21 cellular contexts compared by ENCODE assay signal in genomic region chr10:28798964-28799363, GRCh38.
"Had no signal": no experiment of that assay in that cellular context is flagged by ENCODE, and none has a peak within 500 bp of the region (broad histone marks: within the 10 kb centered on the region; RNA-seq: fewer than 3 reads in every experiment).

No MANE protein-coding gene starts in this region.

- H3K27ac ChIP-seq: heart right ventricle, hepatocyte, skin epidermis, suprapubic skin, upper lobe of left lung, vagina had no signal

- H3K9me3 ChIP-seq: heart right ventricle, left ventricle myocardium inferior, right atrium auricular region, suprapubic skin, tibial nerve, upper lobe of left lung, vagina had no signal

- H3K4me3 ChIP-seq: heart right ventricle, hepatocyte, left ventricle myocardium inferior, right atrium auricular region, skin epidermis, suprapubic skin, tibial nerve, upper lobe of left lung, vagina had no signal

- DNase-seq: heart right ventricle; islet precursor cell; left ventricle myocardium inferior; naive thymus-derived CD8-positive, alpha-beta T cell; nephron progenitor cell; stimulated activated CD4-positive, alpha-beta T cell treated with anti-CD3 and anti-CD28 coated beads, Interleukin-12 subunit alpha, Interleukin-12 subunit beta, amount 100 ng/mL, for 4 hours; stimulated activated CD4-positive, alpha-beta T cell treated with anti-CD3 and anti-CD28 coated beads, Interleukin-15, amount 100 ng/mL, for 24 hours; stimulated activated CD4-positive, alpha-beta T cell treated with anti-CD3 and anti-CD28 coated beads, Interleukin-2, amount 100 ng/mL, for 24 hours; stimulated activated CD4-positive, alpha-beta T cell treated with anti-CD3 and anti-CD28 coated beads, Interleukin-4, amount 100 ng/mL, for 1 hour; stimulated activated naive CD4-positive, alpha-beta T cell; upper lobe of left lung had no signal

- H3K79me2 ChIP-seq: hepatocyte had no signal

- H3K9me3 Mint-ChIP-seq: memory B cell; nephron progenitor cell; stimulated activated naive CD8-positive, alpha-beta T cell treated with anti-CD3 and anti-CD28 coated beads, Interleukin-15, Interleukin-2, amounts not matched to agents 100 ng/mL and 50 ng/mL, for 24 hours had no signal

- H3K36me3 Mint-ChIP-seq: memory B cell; naive thymus-derived CD8-positive, alpha-beta T cell had no signal

- H3K36me3 ChIP-seq: heart right ventricle, left ventricle myocardium inferior, right atrium auricular region, suprapubic skin, tibial nerve, upper lobe of left lung, vagina had no signal

- H3K27me3 Mint-ChIP-seq: memory B cell had no signal

- H3K4me3 Mint-ChIP-seq: memory B cell; naive thymus-derived CD8-positive, alpha-beta T cell; nephron progenitor cell; stimulated activated naive CD8-positive, alpha-beta T cell treated with anti-CD3 and anti-CD28 coated beads, Interleukin-15, Interleukin-2, amounts not matched to agents 100 ng/mL and 50 ng/mL, for 24 hours had no signal

- H2AFZ ChIP-seq: hepatocyte had no signal

- H3K27ac Mint-ChIP-seq: memory B cell; naive thymus-derived CD8-positive, alpha-beta T cell; progenitor cell of endocrine pancreas; stimulated activated naive CD8-positive, alpha-beta T cell treated with anti-CD3 and anti-CD28 coated beads, Interleukin-15, Interleukin-2, amounts not matched to agents 100 ng/mL and 50 ng/mL, for 24 hours had no signal

- ATAC-seq: heart right ventricle; naive thymus-derived CD8-positive, alpha-beta T cell; sciatic nerve had no signal

- H3K4me1 ChIP-seq: left ventricle myocardium inferior, right atrium auricular region, suprapubic skin, vagina had no signal

- H3K27me3 ChIP-seq: heart right ventricle, hepatocyte, right atrium auricular region, tibial nerve, upper lobe of left lung, vagina had no signal

- H3K4me1 Mint-ChIP-seq: memory B cell had no signal
